ENCODE assay signal across 12 cellular contexts in genomic region chr3:42019144-42019952, GRCh38. TPM values are rescaled to one million over a fixed set of nuclear protein-coding genes. Genes with fewer than 3 reads are reported as not detected.
DNase-seq lines count a peak whose midpoint lies in the region; ATAC-seq, FAIRE-seq and TF ChIP-seq lines count a peak whose summit lies in the region.
"Had no signal": no experiment of that assay in that cellular context is flagged by ENCODE, and none has a peak within 500 bp of the region (broad histone marks: within the 10 kb centered on the region; RNA-seq: fewer than 3 reads in every experiment).

No MANE protein-coding gene starts in this region.

- H3K79me2 ChIP-seq in Karpas-422 (ENCODE audit: low read length) (peaks cover 100% of the 10 kb centered on the region), astrocyte (ENCODE audit: insufficient read depth, low read length) (peaks cover 90% of the 10 kb centered on the region), HepG2 (ENCODE audit: insufficient read depth, low read length) (peaks cover 95% of the 10 kb centered on the region), osteoblast (ENCODE audit: insufficient read depth, low read length) (peaks cover 95% of the 10 kb centered on the region)

- no peak for TF ChIP-seq POLR2A in HepG2 (IDR thresholded peaks at IDR 0.05; ENCODE audit: insufficient read depth in 1 of 2, low read depth in 2 of 2, low read length in 2 of 2)

- no peak overlapping the region for H3K27ac ChIP-seq in Karpas-422 (ENCODE audit: low read length)
- peak overlapping the region; percentile 85 for H3K27ac ChIP-seq in astrocyte (ENCODE audit: low read depth, low read length)
- H3K27ac ChIP-seq in HepG2 (ENCODE audit: extremely low read length, insufficient read depth, low read length), result peak overlapping the region; percentile 80
- H3K27ac ChIP-seq in osteoblast (ENCODE audit: low read depth, low read length), result no peak overlapping the region

- H3K36me3 ChIP-seq in Karpas-422 (ENCODE audit: insufficient read depth, low read length) (no peaks in the 10 kb centered on the region), astrocyte (ENCODE audit: insufficient read depth, low read length) (no peaks in the 10 kb centered on the region), HepG2 (replicated peaks in 1 of 2; ENCODE audit: control insufficient read depth in 1 of 2, insufficient read depth in 2 of 2, low read length in 2 of 2) (no peaks in the 10 kb centered on the region), osteoblast (ENCODE audit: insufficient read depth, low read length) (no peaks in the 10 kb centered on the region)

- no peaks in the 10 kb centered on the region for H3K9me2 ChIP-seq in Karpas-422 (replicated peaks; ENCODE audit: insufficient read depth, low read length)

- in situ Hi-C loops in HepG2 (cut with HindIII; ENCODE audit: extremely low pct_ligation_motif_present, low pct_unique_long_range_greater_than_20kb), result loop anchor here (5.0 to 25.0 kb wide), 3 partner anchors 33 to 168 kb away; no protein-coding TSS in a partner anchor

- H3K4me2 ChIP-seq in Karpas-422 (ENCODE audit: low read depth, low read length, poor library complexity, severe bottlenecking) (peak overlapping the region; percentile 17), astrocyte (ENCODE audit: low read length) (peak overlapping the region; percentile 76), HepG2 (ENCODE audit: low read depth, low read length) (peak overlapping the region; percentile 64), osteoblast (ENCODE audit: insufficient read depth, low read length) (no peak overlapping the region)

- H3K27me3 ChIP-seq in Karpas-422 (ENCODE audit: low read length) (no peaks in the 10 kb centered on the region), astrocyte (ENCODE audit: insufficient read depth, low read length) (no peaks in the 10 kb centered on the region), HepG2 (ENCODE audit: control insufficient read depth in 1 of 2, insufficient read depth in 2 of 2, low read length in 2 of 2) (no peaks in the 10 kb centered on the region), osteoblast (ENCODE audit: insufficient read depth, low read length) (no peaks in the 10 kb centered on the region)

- H3K4me1 ChIP-seq in Karpas-422 (ENCODE audit: low read length) (peaks cover 95% of the 10 kb centered on the region), astrocyte (ENCODE audit: insufficient read depth, low read length) (peaks cover 48% of the 10 kb centered on the region), HepG2 (ENCODE audit: insufficient read depth, low read length) (peaks cover 91% of the 10 kb centered on the region), osteoblast (ENCODE audit: insufficient read depth, low read length) (peaks cover 57% of the 10 kb centered on the region)

- H3K27me3 Mint-ChIP-seq in astrocyte (ENCODE audit: low read depth, unreplicated experiment), result no peaks in the 10 kb centered on the region
- no peaks in the 10 kb centered on the region for H3K27me3 Mint-ChIP-seq in stimulated activated naive B cell treated with anti-CD40 and anti-IgM and Interleukin-4, amounts not matched to agents 10 μg/mL and 1 μg/mL and 100 μg/mL, for 72 hours
- H3K27me3 Mint-ChIP-seq in activated CD4-positive, alpha-beta T cell treated with anti-CD3 and anti-CD28 coated beads, Interleukin-2, amount 10 ng/mL, durations not matched to agents 24 days and 14 days, result no peaks in the 10 kb centered on the region
- H3K27me3 Mint-ChIP-seq: CD8-positive, alpha-beta memory T cell had no signal

- no peaks in the 10 kb centered on the region for H3K9me3 ChIP-seq in Karpas-422 (ENCODE audit: low read length)
- H3K9me3 ChIP-seq in astrocyte (ENCODE audit: insufficient read depth, low read depth, low read length), result no peaks in the 10 kb centered on the region
- H3K9me3 ChIP-seq in HepG2 (ENCODE audit: low read length), result no peaks in the 10 kb centered on the region
- no peaks in the 10 kb centered on the region for H3K9me3 ChIP-seq in osteoblast (ENCODE audit: low read depth, low read length)

- BruUV-seq in HepG2 (replicated peaks; lab: Mats Ljungman, UMichigan), result no TSS peak

- no peak overlapping the region for H2AFZ ChIP-seq in Karpas-422 (ENCODE audit: low read length)
- H2AFZ ChIP-seq in astrocyte (ENCODE audit: low read depth, low read length), result no peak overlapping the region
- no peak overlapping the region for H2AFZ ChIP-seq in HepG2 (ENCODE audit: low read length)
- H2AFZ ChIP-seq in osteoblast (ENCODE audit: low read length), result no peak overlapping the region

- ATAC-seq in HepG2, result peak; percentile 15; the same call in 2 of the 3 replicates
- no peak for ATAC-seq in stimulated activated naive B cell treated with anti-CD40 and anti-IgM and Interleukin-4, amounts not matched to agents 10 μg/mL and 1 μg/mL and 100 μg/mL, for 72 hours (replicated peaks)
- no peak for ATAC-seq in GM18858 (IDR thresholded peaks at IDR 0.05; ENCODE audit: unreplicated experiment)
- ATAC-seq: activated naive CD4-positive, alpha-beta T cell treated with anti-CD3 and anti-CD28 coated beads, Interleukin-2, amount 50 U/mL, for 72 hours had no signal

- H3K4me1 Mint-ChIP-seq in astrocyte (ENCODE audit: low read depth, unreplicated experiment), result peaks cover 58% of the 10 kb centered on the region
- peaks cover 56 to 98% of the 10 kb centered on the region in 2 donors for H3K4me1 Mint-ChIP-seq in stimulated activated naive B cell treated with anti-CD40 and anti-IgM and Interleukin-4, amounts not matched to agents 10 μg/mL and 1 μg/mL and 100 μg/mL, for 72 hours
- H3K4me1 Mint-ChIP-seq in activated CD4-positive, alpha-beta T cell treated with anti-CD3 and anti-CD28 coated beads, Interleukin-2, amount 10 ng/mL, durations not matched to agents 24 days and 14 days, result peaks cover 54% of the 10 kb centered on the region

- FAIRE-seq in astrocyte (lab: Jason Lieb, UNC) (no peak), HepG2 (lab: Jason Lieb, UNC) (peak; percentile 84)

- DNase-seq in Karpas-422, result no peak
- no peak for DNase-seq in astrocyte (ENCODE audit: low read depth)
- DNase-seq in HepG2 (ENCODE audit: low spot score), result peak; percentile 63
- no peak for DNase-seq in stimulated activated naive B cell treated with anti-CD40 and anti-IgM and Interleukin-4, amounts not matched to agents 10 μg/mL and 1 μg/mL and 100 μg/mL, for 72 hours
- no peak for DNase-seq in activated CD4-positive, alpha-beta T cell treated with anti-CD3 and anti-CD28 coated beads, Interleukin-2, amount 10 ng/mL, durations not matched to agents 24 days and 14 days
- no peak for DNase-seq in osteoblast (ENCODE audit: insufficient read length, low spot score, missing footprints)
- DNase-seq: CD8-positive, alpha-beta memory T cell; MV-4-11; NCI-H345 had no signal

- POLR2A ChIA-PET in HepG2 (lab: Yijun Ruan, JAX), result interaction anchor here (1.2 to 1.7 kb wide), 4 partner anchors 9 to 60 kb away, joined by 3 to 7 read pairs (median 4); no protein-coding TSS in a partner anchor

- H3K4me3 ChIP-seq in Karpas-422 (ENCODE audit: low read length) (no peak overlapping the region), astrocyte (ENCODE audit: insufficient read depth, low read depth, low read length) (no peak overlapping the region), HepG2 (replicated peaks in 1 of 3; ENCODE audit: insufficient read depth in 1 of 3, low read depth in 2 of 3, low read length in 3 of 3) (peak overlapping the region in 2 of 3 experiments; percentile 27 to 41; a peak in 3 of 6 replicates), osteoblast (ENCODE audit: insufficient read depth, low read length) (no peak overlapping the region)

- peak overlapping the region; percentile 60 for H3K27ac Mint-ChIP-seq in astrocyte (ENCODE audit: unreplicated experiment)
- H3K27ac Mint-ChIP-seq in stimulated activated naive B cell treated with anti-CD40 and anti-IgM and Interleukin-4, amounts not matched to agents 10 μg/mL and 1 μg/mL and 100 μg/mL, for 72 hours, result peak overlapping the region; percentile 47
- no peak overlapping the region for H3K27ac Mint-ChIP-seq in activated CD4-positive, alpha-beta T cell treated with anti-CD3 and anti-CD28 coated beads, Interleukin-2, amount 10 ng/mL, durations not matched to agents 24 days and 14 days

- CTCF ChIA-PET in HepG2 (lab: Yijun Ruan, JAX; ENCODE audit: low intra/inter-chr PET ratio, low total read pairs), result no interaction called here

- TF ChIP-seq RAD21 in HepG2 (CRISPR knock-in tag; IDR thresholded peaks at IDR 0.05), result no peak

- WGBS in HepG2 (ENCODE audit: low lambda C conversion rate), result 6% methylated on average over 6 of the region's 6 CpGs

- TF ChIP-seq CTCF in astrocyte (IDR thresholded peaks at IDR 0.05; ENCODE audit: insufficient read depth, low read depth, low read length), result no peak
- no peak for TF ChIP-seq CTCF in HepG2 (CRISPR knock-in tag; IDR thresholded peaks at IDR 0.05)
- TF ChIP-seq CTCF in osteoblast (IDR thresholded peaks at IDR 0.05; ENCODE audit: extremely low read depth, low read depth, low read length), result no peak

- TF ChIP-seq EP300 in HepG2 (IDR thresholded peaks at IDR 0.05; ENCODE audit: low read depth in 2 of 2, low read length in 2 of 2), result peak in 1 of 2 experiments; percentile 59; a peak in 2 of 4 replicates
- no peak for TF ChIP-seq EP300 in HepG2 (CRISPR knock-in tag; IDR thresholded peaks at IDR 0.05; ENCODE audit: borderline replicate concordance)

- H3K9ac ChIP-seq in Karpas-422 (ENCODE audit: low read length) (no peak overlapping the region), astrocyte (ENCODE audit: low read length) (no peak overlapping the region), HepG2 (ENCODE audit: insufficient read depth, low read depth, low read length) (peak overlapping the region; percentile 36)

- intact Hi-C loops in HepG2 (cut with micrococcal nuclease; ENCODE audit: unreplicated experiment), result loop anchor here (5.0 kb wide), 1 partner anchor 63 kb away; no protein-coding TSS in a partner anchor
- intact Hi-C loops in activated CD4-positive, alpha-beta T cell treated with anti-CD3 and anti-CD28 coated beads, Interleukin-2, amount 10 ng/mL, durations not matched to agents 24 days and 14 days (cut with micrococcal nuclease), result loop anchor here (10.0 kb wide), 1 partner anchor 125 kb away; no protein-coding TSS in a partner anchor

- no peaks in the 10 kb centered on the region for H3K9me3 Mint-ChIP-seq in astrocyte (ENCODE audit: unreplicated experiment)
- peaks cover 0 to 1% of the 10 kb centered on the region in 2 donors for H3K9me3 Mint-ChIP-seq in stimulated activated naive B cell treated with anti-CD40 and anti-IgM and Interleukin-4, amounts not matched to agents 10 μg/mL and 1 μg/mL and 100 μg/mL, for 72 hours
- H3K9me3 Mint-ChIP-seq in activated CD4-positive, alpha-beta T cell treated with anti-CD3 and anti-CD28 coated beads, Interleukin-2, amount 10 ng/mL, durations not matched to agents 24 days and 14 days, result no peaks in the 10 kb centered on the region
- H3K9me3 Mint-ChIP-seq: activated naive CD4-positive, alpha-beta T cell treated with anti-CD3 and anti-CD28 coated beads, Interleukin-2, amount 50 U/mL, for 72 hours; CD8-positive, alpha-beta memory T cell; mesothelial cell of epicardium had no signal

- H3K36me3 Mint-ChIP-seq in astrocyte (ENCODE audit: low read depth, unreplicated experiment), result peaks cover 5% of the 10 kb centered on the region
- H3K36me3 Mint-ChIP-seq in stimulated activated naive B cell treated with anti-CD40 and anti-IgM and Interleukin-4, amounts not matched to agents 10 μg/mL and 1 μg/mL and 100 μg/mL, for 72 hours, result peaks cover 23 to 38% of the 10 kb centered on the region in 2 donors
- peaks cover 12% of the 10 kb centered on the region for H3K36me3 Mint-ChIP-seq in activated CD4-positive, alpha-beta T cell treated with anti-CD3 and anti-CD28 coated beads, Interleukin-2, amount 10 ng/mL, durations not matched to agents 24 days and 14 days (ENCODE audit: low read depth)
- H3K36me3 Mint-ChIP-seq: mesothelial cell of epicardium had no signal

- H4K20me1 ChIP-seq in Karpas-422 (ENCODE audit: insufficient read depth, low read depth, low read length) (peaks cover 70% of the 10 kb centered on the region), astrocyte (ENCODE audit: insufficient read depth, low read length) (peaks cover 27% of the 10 kb centered on the region), HepG2 (ENCODE audit: insufficient read depth, low read length) (peaks cover 8% of the 10 kb centered on the region), osteoblast (ENCODE audit: insufficient read depth, low read length) (peaks cover 18% of the 10 kb centered on the region)

- no peak overlapping the region for H3K4me3 Mint-ChIP-seq in astrocyte (ENCODE audit: unreplicated experiment)
- H3K4me3 Mint-ChIP-seq in stimulated activated naive B cell treated with anti-CD40 and anti-IgM and Interleukin-4, amounts not matched to agents 10 μg/mL and 1 μg/mL and 100 μg/mL, for 72 hours, result no peak overlapping the region
- no peak overlapping the region for H3K4me3 Mint-ChIP-seq in activated CD4-positive, alpha-beta T cell treated with anti-CD3 and anti-CD28 coated beads, Interleukin-2, amount 10 ng/mL, durations not matched to agents 24 days and 14 days
- H3K4me3 Mint-ChIP-seq: mesothelial cell of epicardium had no signal

RNA-seq across cellular contexts. Expression of gene ULK4, which starts 57.4 kb away (rescaled TPM):
- total RNA-seq in Karpas-422 (2014; rRNA removed; shearing (Covaris generic); ENCODE audit: low replicate concordance), result 8.8 and 24.7 TPM in 2 replicates
- total RNA-seq in astrocyte (6.6 and 8.5 TPM in 2 replicates), HepG2 (2016; rRNA removed; fragmentation: Illumina TruSeq; extraction: Trizol) (9.0 and 11.8 TPM in 2 replicates), osteoblast (20.6 and 23.9 TPM in 2 replicates)
- total RNA-seq in HepG2 (2016; cell fraction: cytosol; rRNA removed; fragmentation: Illumina TruSeq; extraction: Trizol; ENCODE audit: low read depth), result 8.1 and 9.0 TPM in 2 replicates
- total RNA-seq in HepG2 (2016; cell fraction: insoluble cytoplasmic fraction; rRNA removed; fragmentation: Illumina TruSeq; extraction: Trizol), result 10.5 and 11.3 TPM in 2 replicates
- 10.1 and 11.3 TPM in 2 replicates for total RNA-seq in HepG2 (2016; cell fraction: membrane; rRNA removed; fragmentation: Illumina TruSeq; extraction: Trizol)
- total RNA-seq in HepG2 (2016; cell fraction: nucleus; rRNA removed; fragmentation: Illumina TruSeq; extraction: Trizol), result 30.1 and 34.2 TPM in 2 replicates
- 4.8 and 6.7 TPM in 2 replicates for polyA plus RNA-seq in HepG2 (2011; rRNA removed)
- 3.2 and 4.8 TPM in 2 replicates for polyA plus RNA-seq in HepG2 (2011; cell fraction: cytosol; rRNA removed)
- polyA plus RNA-seq in HepG2 (2011; cell fraction: nucleus; rRNA removed), result 3.9 and 4.0 TPM in 2 replicates
- 5.1 and 6.6 TPM in 2 replicates for polyA plus RNA-seq in HepG2 (2012)
- 3.7 and 4.0 TPM in 2 replicates for polyA plus RNA-seq in HepG2 (2016; cell fraction: cytosol; fragmentation: Illumina TruSeq; extraction: Trizol; ENCODE audit: low read depth)
- 5.0 and 5.8 TPM in 2 replicates for polyA plus RNA-seq in HepG2 (2016; cell fraction: insoluble cytoplasmic fraction; fragmentation: Illumina TruSeq; extraction: Trizol; ENCODE audit: low read depth)
- polyA plus RNA-seq in HepG2 (2016; cell fraction: membrane; fragmentation: Illumina TruSeq; extraction: Trizol; ENCODE audit: low read depth), result 5.0 TPM in 2 replicates
- polyA plus RNA-seq in HepG2 (2016; cell fraction: nucleus; fragmentation: Illumina TruSeq; extraction: Trizol; ENCODE audit: insufficient read depth, low read depth), result 4.6 and 4.8 TPM in 2 replicates
- 11.5 and 14.4 TPM in 2 replicates for polyA minus RNA-seq in HepG2 (2011; rRNA and poly(A)+ RNA removed; ENCODE audit: low replicate concordance)
- 2.4 and 2.8 TPM in 2 replicates for polyA minus RNA-seq in HepG2 (2011; cell fraction: cytosol; rRNA and poly(A)+ RNA removed)
- polyA minus RNA-seq in HepG2 (2011; cell fraction: nucleus; rRNA and poly(A)+ RNA removed), result 34.6 and 36.6 TPM in 2 replicates
- 6.3 and 10.2 TPM in 2 replicates for total RNA-seq in activated CD4-positive, alpha-beta T cell treated with anti-CD3 and anti-CD28 coated beads, Interleukin-2, amount 10 ng/mL, durations not matched to agents 24 days and 14 days

Comparison
In these comparisons a context has a peak if more than half of its experiments do, and no peak if none do; other contexts are left out.
1. H3K27ac ChIP-seq: peak in astrocyte (single experiment) and HepG2 (single experiment); none in Karpas-422 (single experiment) and osteoblast (single experiment).
2. H3K4me3 ChIP-seq: peak in HepG2 (2 of 3); none in Karpas-422 (single experiment), astrocyte (single experiment) and osteoblast (single experiment).